1 cellular context compared by ENCODE assay signal in the genomic region with DNA sequence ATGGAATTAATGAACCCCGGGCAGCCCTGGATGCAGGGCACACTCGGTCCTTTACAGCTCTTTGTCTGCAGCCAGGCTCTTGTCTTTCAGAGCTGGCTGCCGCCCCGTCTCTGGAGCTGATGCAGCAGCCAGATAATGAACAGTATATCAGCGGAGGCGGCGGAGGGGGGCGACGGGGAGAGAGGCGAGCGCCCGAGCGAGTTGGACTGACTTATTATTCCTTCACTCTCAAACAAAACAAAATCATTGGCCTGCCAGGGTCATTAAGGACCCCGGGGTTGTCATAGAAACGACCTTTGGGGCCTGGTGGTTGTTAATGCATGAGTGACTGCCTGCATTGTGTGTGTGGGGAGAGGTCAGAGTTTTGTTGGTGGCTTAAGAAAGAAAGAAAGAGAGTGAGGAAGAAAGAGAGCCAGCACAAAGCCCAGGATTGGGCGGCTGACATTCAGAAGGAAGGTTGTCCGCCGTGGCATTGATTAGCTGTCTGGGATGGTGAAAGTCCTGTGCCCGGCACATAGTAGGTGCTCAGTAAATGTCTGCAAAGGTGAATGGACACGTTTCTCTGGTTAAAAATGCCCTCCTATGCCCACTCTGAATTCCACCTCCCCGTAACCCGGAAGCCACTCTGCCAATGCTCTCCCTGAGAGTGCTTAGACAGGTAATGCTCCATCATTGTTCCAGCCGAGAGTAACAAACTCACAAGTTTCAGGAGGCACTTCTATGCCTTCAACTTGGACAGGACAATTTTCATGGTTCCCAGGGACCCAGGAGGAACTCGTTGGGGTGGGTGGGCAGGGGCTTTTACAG.
TF ChIP-seq lines count a peak whose summit lies in the region.

No MANE protein-coding gene starts in this region.

TF ChIP-seq in HepG2, 621 proteins besides CTCF, POLR2A, EP300 and RAD21 (continued from another document and continues in another):
- TF ChIP-seq, protein P1, sequence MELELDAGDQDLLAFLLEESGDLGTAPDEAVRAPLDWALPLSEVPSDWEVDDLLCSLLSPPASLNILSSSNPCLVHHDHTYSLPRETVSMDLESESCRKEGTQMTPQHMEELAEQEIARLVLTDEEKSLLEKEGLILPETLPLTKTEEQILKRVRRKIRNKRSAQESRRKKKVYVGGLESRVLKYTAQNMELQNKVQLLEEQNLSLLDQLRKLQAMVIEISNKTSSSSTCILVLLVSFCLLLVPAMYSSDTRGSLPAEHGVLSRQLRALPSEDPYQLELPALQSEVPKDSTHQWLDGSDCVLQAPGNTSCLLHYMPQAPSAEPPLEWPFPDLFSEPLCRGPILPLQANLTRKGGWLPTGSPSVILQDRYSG (CRISPR knock-in tag; IDR thresholded peaks at IDR 0.05), result no peak
- TF ChIP-seq MED1 (CRISPR knock-in tag; IDR thresholded peaks at IDR 0.05), result 0 out of 2 replicates have a peak, but pooled peaks have one; percentile 3
- no peak for TF ChIP-seq SOX6 (IDR thresholded peaks at IDR 0.05)
- peak; percentile 38; the same call in 1 of the 2 replicates for TF ChIP-seq SOX6 (CRISPR knock-in tag; IDR thresholded peaks at IDR 0.05)
- 0 out of 2 replicates have a peak, but pooled peaks have one; percentile 24 for TF ChIP-seq ZBTB7B (CRISPR knock-in tag; IDR thresholded peaks at IDR 0.05)
- no peak for TF ChIP-seq FOXP1 (IDR thresholded peaks at IDR 0.05)
- TF ChIP-seq FOXP1 (CRISPR knock-in tag; IDR thresholded peaks at IDR 0.05), result peak; percentile 12; the same call in 1 of the 2 replicates
- TF ChIP-seq, protein P2, sequence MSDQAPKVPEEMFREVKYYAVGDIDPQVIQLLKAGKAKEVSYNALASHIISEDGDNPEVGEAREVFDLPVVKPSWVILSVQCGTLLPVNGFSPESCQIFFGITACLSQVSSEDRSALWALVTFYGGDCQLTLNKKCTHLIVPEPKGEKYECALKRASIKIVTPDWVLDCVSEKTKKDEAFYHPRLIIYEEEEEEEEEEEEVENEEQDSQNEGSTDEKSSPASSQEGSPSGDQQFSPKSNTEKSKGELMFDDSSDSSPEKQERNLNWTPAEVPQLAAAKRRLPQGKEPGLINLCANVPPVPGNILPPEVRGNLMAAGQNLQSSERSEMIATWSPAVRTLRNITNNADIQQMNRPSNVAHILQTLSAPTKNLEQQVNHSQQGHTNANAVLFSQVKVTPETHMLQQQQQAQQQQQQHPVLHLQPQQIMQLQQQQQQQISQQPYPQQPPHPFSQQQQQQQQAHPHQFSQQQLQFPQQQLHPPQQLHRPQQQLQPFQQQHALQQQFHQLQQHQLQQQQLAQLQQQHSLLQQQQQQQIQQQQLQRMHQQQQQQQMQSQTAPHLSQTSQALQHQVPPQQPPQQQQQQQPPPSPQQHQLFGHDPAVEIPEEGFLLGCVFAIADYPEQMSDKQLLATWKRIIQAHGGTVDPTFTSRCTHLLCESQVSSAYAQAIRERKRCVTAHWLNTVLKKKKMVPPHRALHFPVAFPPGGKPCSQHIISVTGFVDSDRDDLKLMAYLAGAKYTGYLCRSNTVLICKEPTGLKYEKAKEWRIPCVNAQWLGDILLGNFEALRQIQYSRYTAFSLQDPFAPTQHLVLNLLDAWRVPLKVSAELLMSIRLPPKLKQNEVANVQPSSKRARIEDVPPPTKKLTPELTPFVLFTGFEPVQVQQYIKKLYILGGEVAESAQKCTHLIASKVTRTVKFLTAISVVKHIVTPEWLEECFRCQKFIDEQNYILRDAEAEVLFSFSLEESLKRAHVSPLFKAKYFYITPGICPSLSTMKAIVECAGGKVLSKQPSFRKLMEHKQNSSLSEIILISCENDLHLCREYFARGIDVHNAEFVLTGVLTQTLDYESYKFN (CRISPR knock-in tag; conservative IDR thresholded peaks at IDR 0.05), result peak; percentile 73; the same call in 1 of the 2 replicates
- TF ChIP-seq KDM2A (CRISPR knock-in tag; IDR thresholded peaks at IDR 0.05; ENCODE audit: borderline replicate concordance, low read depth), result 0 out of 2 replicates have a peak, but pooled peaks have one; percentile 4
- no peak for TF ChIP-seq ZNF12 (CRISPR knock-in tag; IDR thresholded peaks at IDR 0.05)
- TF ChIP-seq, protein P3, sequence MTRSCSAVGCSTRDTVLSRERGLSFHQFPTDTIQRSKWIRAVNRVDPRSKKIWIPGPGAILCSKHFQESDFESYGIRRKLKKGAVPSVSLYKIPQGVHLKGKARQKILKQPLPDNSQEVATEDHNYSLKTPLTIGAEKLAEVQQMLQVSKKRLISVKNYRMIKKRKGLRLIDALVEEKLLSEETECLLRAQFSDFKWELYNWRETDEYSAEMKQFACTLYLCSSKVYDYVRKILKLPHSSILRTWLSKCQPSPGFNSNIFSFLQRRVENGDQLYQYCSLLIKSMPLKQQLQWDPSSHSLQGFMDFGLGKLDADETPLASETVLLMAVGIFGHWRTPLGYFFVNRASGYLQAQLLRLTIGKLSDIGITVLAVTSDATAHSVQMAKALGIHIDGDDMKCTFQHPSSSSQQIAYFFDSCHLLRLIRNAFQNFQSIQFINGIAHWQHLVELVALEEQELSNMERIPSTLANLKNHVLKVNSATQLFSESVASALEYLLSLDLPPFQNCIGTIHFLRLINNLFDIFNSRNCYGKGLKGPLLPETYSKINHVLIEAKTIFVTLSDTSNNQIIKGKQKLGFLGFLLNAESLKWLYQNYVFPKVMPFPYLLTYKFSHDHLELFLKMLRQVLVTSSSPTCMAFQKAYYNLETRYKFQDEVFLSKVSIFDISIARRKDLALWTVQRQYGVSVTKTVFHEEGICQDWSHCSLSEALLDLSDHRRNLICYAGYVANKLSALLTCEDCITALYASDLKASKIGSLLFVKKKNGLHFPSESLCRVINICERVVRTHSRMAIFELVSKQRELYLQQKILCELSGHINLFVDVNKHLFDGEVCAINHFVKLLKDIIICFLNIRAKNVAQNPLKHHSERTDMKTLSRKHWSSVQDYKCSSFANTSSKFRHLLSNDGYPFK (CRISPR knock-in tag; IDR thresholded peaks at IDR 0.05; ENCODE audit: borderline replicate concordance), result 0 out of 2 replicates have a peak, but pooled peaks have one; percentile 8
- TF ChIP-seq SRSF1 (optimal IDR thresholded peaks at IDR 0.05; ENCODE audit: low read depth, low read length), result no peak
- TF ChIP-seq, protein P4, sequence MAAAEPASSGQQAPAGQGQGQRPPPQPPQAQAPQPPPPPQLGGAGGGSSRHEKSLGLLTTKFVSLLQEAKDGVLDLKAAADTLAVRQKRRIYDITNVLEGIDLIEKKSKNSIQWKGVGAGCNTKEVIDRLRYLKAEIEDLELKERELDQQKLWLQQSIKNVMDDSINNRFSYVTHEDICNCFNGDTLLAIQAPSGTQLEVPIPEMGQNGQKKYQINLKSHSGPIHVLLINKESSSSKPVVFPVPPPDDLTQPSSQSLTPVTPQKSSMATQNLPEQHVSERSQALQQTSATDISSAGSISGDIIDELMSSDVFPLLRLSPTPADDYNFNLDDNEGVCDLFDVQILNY (CRISPR knock-in tag; conservative IDR thresholded peaks at IDR 0.05), result no peak
- no peak for TF ChIP-seq ZSCAN25 (CRISPR knock-in tag; IDR thresholded peaks at IDR 0.05)
- TF ChIP-seq ZNF510 (CRISPR knock-in tag; IDR thresholded peaks at IDR 0.05; ENCODE audit: low read depth), result no peak
- 0 out of 2 replicates have a peak, but pooled peaks have one; percentile 14 for TF ChIP-seq TAF1 (CRISPR knock-in tag; IDR thresholded peaks at IDR 0.05)
- TF ChIP-seq PHF8 (CRISPR knock-in tag; IDR thresholded peaks at IDR 0.05), result 0 out of 2 replicates have a peak, but pooled peaks have one; percentile 22
- peak; percentile 67 for TF ChIP-seq ASH2L (IDR thresholded peaks at IDR 0.05; ENCODE audit: insufficient read length, low read depth, low read length)
- TF ChIP-seq HDAC2 (CRISPR knock-in tag; IDR thresholded peaks at IDR 0.05), result 0 out of 2 replicates have a peak, but pooled peaks have one; percentile 24
- TF ChIP-seq NR2F6 (IDR thresholded peaks at IDR 0.05), result peak; percentile 58
- TF ChIP-seq NR2F6 (CRISPR knock-in tag; IDR thresholded peaks at IDR 0.05), result peak; percentile 68
- no peak for TF ChIP-seq SOX13 (IDR thresholded peaks at IDR 0.05)
- TF ChIP-seq SOX13 (CRISPR knock-in tag; conservative IDR thresholded peaks at IDR 0.05 in 1 of 2, IDR thresholded peaks at IDR 0.05 in 1 of 2), result peak in 1 of 2 experiments; percentile 41; a peak in 1 of 4 replicates
- peak; percentile 16; the same call in 1 of the 2 replicates for TF ChIP-seq HNF4A (CRISPR knock-in tag; IDR thresholded peaks at IDR 0.05)
- TF ChIP-seq, protein P5, sequence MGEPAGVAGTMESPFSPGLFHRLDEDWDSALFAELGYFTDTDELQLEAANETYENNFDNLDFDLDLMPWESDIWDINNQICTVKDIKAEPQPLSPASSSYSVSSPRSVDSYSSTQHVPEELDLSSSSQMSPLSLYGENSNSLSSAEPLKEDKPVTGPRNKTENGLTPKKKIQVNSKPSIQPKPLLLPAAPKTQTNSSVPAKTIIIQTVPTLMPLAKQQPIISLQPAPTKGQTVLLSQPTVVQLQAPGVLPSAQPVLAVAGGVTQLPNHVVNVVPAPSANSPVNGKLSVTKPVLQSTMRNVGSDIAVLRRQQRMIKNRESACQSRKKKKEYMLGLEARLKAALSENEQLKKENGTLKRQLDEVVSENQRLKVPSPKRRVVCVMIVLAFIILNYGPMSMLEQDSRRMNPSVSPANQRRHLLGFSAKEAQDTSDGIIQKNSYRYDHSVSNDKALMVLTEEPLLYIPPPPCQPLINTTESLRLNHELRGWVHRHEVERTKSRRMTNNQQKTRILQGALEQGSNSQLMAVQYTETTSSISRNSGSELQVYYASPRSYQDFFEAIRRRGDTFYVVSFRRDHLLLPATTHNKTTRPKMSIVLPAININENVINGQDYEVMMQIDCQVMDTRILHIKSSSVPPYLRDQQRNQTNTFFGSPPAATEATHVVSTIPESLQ (CRISPR knock-in tag; conservative IDR thresholded peaks at IDR 0.05), result no peak
- TF ChIP-seq, protein P6, sequence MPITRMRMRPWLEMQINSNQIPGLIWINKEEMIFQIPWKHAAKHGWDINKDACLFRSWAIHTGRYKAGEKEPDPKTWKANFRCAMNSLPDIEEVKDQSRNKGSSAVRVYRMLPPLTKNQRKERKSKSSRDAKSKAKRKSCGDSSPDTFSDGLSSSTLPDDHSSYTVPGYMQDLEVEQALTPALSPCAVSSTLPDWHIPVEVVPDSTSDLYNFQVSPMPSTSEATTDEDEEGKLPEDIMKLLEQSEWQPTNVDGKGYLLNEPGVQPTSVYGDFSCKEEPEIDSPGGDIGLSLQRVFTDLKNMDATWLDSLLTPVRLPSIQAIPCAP (CRISPR knock-in tag; IDR thresholded peaks at IDR 0.05; ENCODE audit: low read depth), result no peak
- TF ChIP-seq, protein P7, sequence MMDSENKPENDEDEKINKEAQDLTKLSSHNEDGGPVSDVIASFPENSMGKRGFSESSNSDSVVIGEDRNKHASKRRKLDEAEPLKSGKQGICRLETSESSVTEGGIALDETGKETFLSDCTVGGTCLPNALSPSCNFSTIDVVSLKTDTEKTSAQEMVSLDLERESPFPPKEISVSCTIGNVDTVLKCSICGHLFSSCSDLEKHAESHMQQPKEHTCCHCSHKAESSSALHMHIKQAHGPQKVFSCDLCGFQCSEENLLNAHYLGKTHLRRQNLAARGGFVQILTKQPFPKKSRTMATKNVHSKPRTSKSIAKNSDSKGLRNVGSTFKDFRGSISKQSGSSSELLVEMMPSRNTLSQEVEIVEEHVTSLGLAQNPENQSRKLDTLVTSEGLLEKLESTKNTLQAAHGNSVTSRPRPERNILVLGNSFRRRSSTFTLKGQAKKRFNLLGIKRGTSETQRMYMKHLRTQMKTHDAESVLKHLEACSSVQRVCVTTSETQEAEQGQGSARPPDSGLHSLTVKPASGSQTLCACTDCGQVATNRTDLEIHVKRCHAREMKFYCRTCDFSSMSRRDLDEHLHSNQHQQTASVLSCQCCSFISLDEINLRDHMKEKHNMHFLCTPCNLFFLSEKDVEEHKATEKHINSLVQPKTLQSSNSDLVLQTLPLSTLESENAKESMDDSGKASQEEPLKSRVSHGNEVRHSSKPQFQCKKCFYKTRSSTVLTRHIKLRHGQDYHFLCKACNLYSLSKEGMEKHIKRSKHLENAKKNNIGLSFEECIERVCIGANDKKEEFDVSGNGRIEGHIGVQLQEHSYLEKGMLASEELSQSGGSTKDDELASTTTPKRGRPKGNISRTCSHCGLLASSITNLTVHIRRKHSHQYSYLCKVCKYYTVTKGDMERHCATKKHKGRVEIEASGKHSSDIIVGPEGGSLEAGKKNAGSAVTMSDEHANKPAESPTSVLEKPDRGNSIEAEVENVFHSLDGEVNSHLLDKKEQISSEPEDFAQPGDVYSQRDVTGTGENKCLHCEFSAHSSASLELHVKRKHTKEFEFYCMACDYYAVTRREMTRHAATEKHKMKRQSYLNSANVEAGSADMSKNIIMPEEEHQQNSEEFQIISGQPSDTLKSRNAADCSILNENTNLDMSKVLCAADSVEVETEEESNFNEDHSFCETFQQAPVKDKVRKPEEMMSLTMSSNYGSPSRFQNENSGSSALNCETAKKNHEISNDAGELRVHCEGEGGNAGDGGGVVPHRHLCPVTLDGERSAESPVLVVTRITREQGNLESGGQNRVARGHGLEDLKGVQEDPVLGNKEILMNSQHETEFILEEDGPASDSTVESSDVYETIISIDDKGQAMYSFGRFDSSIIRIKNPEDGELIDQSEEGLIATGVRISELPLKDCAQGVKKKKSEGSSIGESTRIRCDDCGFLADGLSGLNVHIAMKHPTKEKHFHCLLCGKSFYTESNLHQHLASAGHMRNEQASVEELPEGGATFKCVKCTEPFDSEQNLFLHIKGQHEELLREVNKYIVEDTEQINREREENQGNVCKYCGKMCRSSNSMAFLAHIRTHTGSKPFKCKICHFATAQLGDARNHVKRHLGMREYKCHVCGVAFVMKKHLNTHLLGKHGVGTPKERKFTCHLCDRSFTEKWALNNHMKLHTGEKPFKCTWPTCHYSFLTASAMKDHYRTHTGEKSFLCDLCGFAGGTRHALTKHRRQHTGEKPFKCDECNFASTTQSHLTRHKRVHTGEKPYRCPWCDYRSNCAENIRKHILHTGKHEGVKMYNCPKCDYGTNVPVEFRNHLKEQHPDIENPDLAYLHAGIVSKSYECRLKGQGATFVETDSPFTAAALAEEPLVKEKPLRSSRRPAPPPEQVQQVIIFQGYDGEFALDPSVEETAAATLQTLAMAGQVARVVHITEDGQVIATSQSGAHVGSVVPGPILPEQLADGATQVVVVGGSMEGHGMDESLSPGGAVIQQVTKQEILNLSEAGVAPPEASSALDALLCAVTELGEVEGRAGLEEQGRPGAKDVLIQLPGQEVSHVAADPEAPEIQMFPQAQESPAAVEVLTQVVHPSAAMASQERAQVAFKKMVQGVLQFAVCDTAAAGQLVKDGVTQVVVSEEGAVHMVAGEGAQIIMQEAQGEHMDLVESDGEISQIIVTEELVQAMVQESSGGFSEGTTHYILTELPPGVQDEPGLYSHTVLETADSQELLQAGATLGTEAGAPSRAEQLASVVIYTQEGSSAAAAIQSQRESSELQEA (CRISPR knock-in tag; IDR thresholded peaks at IDR 0.05; ENCODE audit: not compliant biosample characterization), result no peak
- TF ChIP-seq NR2C2 (CRISPR knock-in tag; IDR thresholded peaks at IDR 0.05; ENCODE audit: borderline replicate concordance), result peak; percentile 60
- TF ChIP-seq ZNF432 (CRISPR knock-in tag; IDR thresholded peaks at IDR 0.05; ENCODE audit: borderline replicate concordance), result no peak
- TF ChIP-seq, protein P8, sequence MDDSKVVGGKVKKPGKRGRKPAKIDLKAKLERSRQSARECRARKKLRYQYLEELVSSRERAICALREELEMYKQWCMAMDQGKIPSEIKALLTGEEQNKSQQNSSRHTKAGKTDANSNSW (CRISPR knock-in tag; IDR thresholded peaks at IDR 0.05; ENCODE audit: borderline replicate concordance), result no peak
- TF ChIP-seq TBX2 (CRISPR knock-in tag; IDR thresholded peaks at IDR 0.05; ENCODE audit: borderline replicate concordance), result peak; percentile 27; the same call in 1 of the 2 replicates
- no peak for TF ChIP-seq ZMAT3 (CRISPR knock-in tag; conservative IDR thresholded peaks at IDR 0.05)
